Comparison of ENCODE assay signal across 8 cellular contexts in the genomic region with DNA sequence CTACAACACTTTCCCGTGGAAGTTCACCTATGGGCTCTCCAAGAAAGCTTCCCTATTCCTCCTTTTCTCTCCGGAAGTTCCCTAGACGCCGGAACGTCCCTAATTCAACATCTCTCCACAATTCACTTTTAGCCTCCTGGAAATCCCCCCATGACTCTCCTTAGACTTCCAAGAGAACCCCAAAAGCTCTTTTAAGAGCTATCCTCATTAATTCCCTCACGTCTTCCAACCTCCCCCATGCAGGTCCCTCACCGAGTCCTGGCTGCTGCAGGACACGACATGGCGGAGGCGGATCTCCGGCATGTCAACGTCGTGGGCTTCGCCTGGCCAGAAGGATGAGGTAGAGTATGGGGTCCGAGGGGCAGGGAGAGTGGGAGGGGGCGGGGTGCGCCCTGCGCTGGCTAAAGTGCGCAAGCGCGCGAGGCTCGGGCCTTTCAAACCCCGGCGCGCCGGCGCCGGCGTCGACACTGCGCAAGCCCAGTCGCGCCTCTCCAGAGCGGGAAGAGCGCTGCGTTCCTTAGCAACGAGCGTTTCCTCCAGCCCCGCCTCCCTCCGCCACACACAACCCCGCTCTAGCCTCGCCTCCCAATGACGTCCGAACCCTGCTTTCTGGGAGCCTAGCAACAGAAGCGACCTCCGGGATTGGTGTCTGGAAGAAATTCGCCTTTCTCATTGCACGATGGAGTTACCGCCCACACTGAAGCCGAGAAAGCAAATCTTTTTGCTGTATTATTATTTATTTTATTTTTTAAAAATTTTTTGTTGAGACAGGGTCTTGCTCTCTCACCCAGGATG. TPM values are rescaled to one million over a fixed set of nuclear protein-coding genes. Genes with fewer than 3 reads are reported as not detected.
DNase-seq lines count a peak whose midpoint lies in the region; ATAC-seq, FAIRE-seq and TF ChIP-seq lines count a peak whose summit lies in the region.

TSS of gene PINLYP (plus strand) at position 646 of the 795 bp plus-strand sequence. CDS start 1,391 bp downstream, outside the sequence.
TSS of gene XRCC1 (minus strand) at position 372 of the 795 bp plus-strand sequence. CDS start at position 303, 69 bp downstream.

- H3K4me3 ChIP-seq in AG09309 (ENCODE audit: control insufficient read depth, low read depth, low read length) = peak within 1 kb of the TSS; percentile 83
- H3K4me3 ChIP-seq in keratinocyte (ENCODE audit: control insufficient read depth in 2 of 3, extremely low read depth in 1 of 3, insufficient read depth in 2 of 3, low read depth in 1 of 3, low read length in 3 of 3) = peak within 1 kb of the TSS; percentile 71 to 83 (median 79)

- H3K9ac ChIP-seq in keratinocyte (ENCODE audit: control insufficient read depth, extremely low read depth, insufficient read depth, low read length) = peak within 1 kb of the TSS; percentile 90

- peaks cover 0 to 4% of the 10 kb centered on the region in 2 experiments for H3K36me3 ChIP-seq in keratinocyte (ENCODE audit: control insufficient read depth in 2 of 2, extremely low read depth in 1 of 2, insufficient read depth in 2 of 2, low read length in 2 of 2)

- H3K9me3 ChIP-seq in keratinocyte (ENCODE audit: control insufficient read depth, low read depth, low read length) = no peaks in the 10 kb centered on the region

- H3K9me1 ChIP-seq in keratinocyte (ENCODE audit: control insufficient read depth, extremely low read depth, insufficient read depth, low read length) = no peaks in the 10 kb centered on the region

- peak within 1 kb of the TSS; percentile 84 for H3K27ac ChIP-seq in keratinocyte (ENCODE audit: control insufficient read depth, insufficient read depth, low read length)

- dilution Hi-C loops in keratinocyte (cut with MboI; ENCODE audit: extremely low pct_ligation_motif_present, low sequenced_read_pairs) = no loop called here

- peaks cover 21% of the 10 kb centered on the region for H3K4me1 ChIP-seq in keratinocyte (ENCODE audit: control insufficient read depth, extremely low read depth, insufficient read depth, low read length)

- ATAC-seq in GM19025 (IDR thresholded peaks at IDR 0.05; ENCODE audit: low read depth, unreplicated experiment) = peak; percentile 95
- ATAC-seq in HG03342 (IDR thresholded peaks at IDR 0.05; ENCODE audit: unreplicated experiment) = peak; percentile 95

- H4K20me1 ChIP-seq in keratinocyte (ENCODE audit: control insufficient read depth, extremely low read depth, insufficient read depth, low read length) = no peaks in the 10 kb centered on the region

- no peaks in the 10 kb centered on the region for H3K27me3 ChIP-seq in keratinocyte (ENCODE audit: control insufficient read depth, extremely low read depth, insufficient read depth, low read length)

- H3K79me2 ChIP-seq in keratinocyte (ENCODE audit: control insufficient read depth, insufficient read depth, low read length) = peaks cover 18% of the 10 kb centered on the region

- peak within 1 kb of the TSS; percentile 98 for H3K4me2 ChIP-seq in keratinocyte (ENCODE audit: control insufficient read depth, extremely low read depth, insufficient read depth, low read depth, low read length)

- peak; percentile 83 for FAIRE-seq in keratinocyte (lab: Jason Lieb, UNC)

- H2AFZ ChIP-seq in keratinocyte (ENCODE audit: control insufficient read depth, low read length) = peak within 1 kb of the TSS; percentile 92

- TF ChIP-seq CTCF in AG09309 (IDR thresholded peaks at IDR 0.05; ENCODE audit: control insufficient read depth, insufficient read depth, low read depth, low read length, missing control alignments) (no peak), keratinocyte (optimal IDR thresholded peaks at IDR 0.05 in 1 of 3, IDR thresholded peaks at IDR 0.05 in 1 of 3, conservative IDR thresholded peaks at IDR 0.05 in 1 of 3; ENCODE audit: extremely low read depth in 1 of 3, insufficient read depth in 2 of 3, low read length in 3 of 3) (no peak)

- peak; percentile 90 for DNase-seq in AG09309 (ENCODE audit: low read depth)
- DNase-seq in NCI-H446 (lab: John Stamatoyannopoulos, UW) = peak; percentile 97 to 99
- peak; percentile 91 for DNase-seq in activated CD4-positive, CD25-positive, alpha-beta regulatory T cell treated with anti-CD3 and anti-CD28 coated beads, Interleukin-2, amount 50 U/mL, for 72 hours
- DNase-seq in cerebellar nuclear complex (lab: John Stamatoyannopoulos, UW) = peak; percentile 96 to 98
- DNase-seq in keratinocyte (ENCODE audit: low read depth, low spot score) = peak; percentile 86
- DNase-seq in stimulated activated CD4-positive, alpha-beta T cell treated with anti-CD3 and anti-CD28 coated beads, Interleukin-15, amount 100 ng/mL, for 1 hour (ENCODE audit: low read depth in 1 of 2, low spot score in 1 of 2) = peak; percentile 89

RNA-seq across cellular contexts. Expression of gene PINLYP, which starts in this region (rescaled TPM):
- 14.5 to 19.2 TPM (median 16.0 TPM) in 3 replicates for polyA plus RNA-seq in keratinocyte
- 0.45 TPM for polyA plus RNA-seq in keratinocyte (2011; ENCODE audit: low read depth)
- 11.0 and 14.1 TPM in 2 replicates for polyA plus RNA-seq in keratinocyte (2011; cell fraction: cytosol; rRNA removed)
- polyA plus RNA-seq in keratinocyte (2011; cell fraction: nucleus; rRNA removed) = 5.1 and 6.4 TPM in 2 replicates
- polyA plus RNA-seq in keratinocyte (2012; ENCODE audit: low replicate concordance) = 2.8 and 13.2 TPM in 2 replicates
- 11.4 to 22.7 TPM (median 12.8 TPM) in 3 replicates for polyA minus RNA-seq in keratinocyte
- 10.6 TPM for polyA minus RNA-seq in keratinocyte (2011; cell fraction: cytosol; rRNA and poly(A)+ RNA removed)
- 1.5 and 1.6 TPM in 2 replicates for polyA minus RNA-seq in keratinocyte (2011; cell fraction: nucleus; rRNA and poly(A)+ RNA removed)

RNA-seq across cellular contexts. Expression of gene XRCC1, which starts in this region (rescaled TPM):
- polyA plus RNA-seq in keratinocyte = 16.3 to 17.5 TPM (median 16.8 TPM) in 3 replicates
- 8.2 TPM for polyA plus RNA-seq in keratinocyte (2011; ENCODE audit: low read depth)
- polyA plus RNA-seq in keratinocyte (2011; cell fraction: cytosol; rRNA removed) = 9.6 and 19.8 TPM in 2 replicates
- polyA plus RNA-seq in keratinocyte (2011; cell fraction: nucleus; rRNA removed) = 14.4 and 19.9 TPM in 2 replicates
- polyA plus RNA-seq in keratinocyte (2012; ENCODE audit: low replicate concordance) = 10.6 and 19.9 TPM in 2 replicates
- 12.6 to 22.3 TPM (median 12.9 TPM) in 3 replicates for polyA minus RNA-seq in keratinocyte
- polyA minus RNA-seq in keratinocyte (2011; cell fraction: cytosol; rRNA and poly(A)+ RNA removed) = 21.7 TPM
- 9.5 and 11.8 TPM in 2 replicates for polyA minus RNA-seq in keratinocyte (2011; cell fraction: nucleus; rRNA and poly(A)+ RNA removed)

Comparison
In these comparisons a context has a peak if more than half of its experiments do, and no peak if none do; other contexts are left out.
1. Peak in every context shown above with its lines: DNase-seq, ATAC-seq, H3K4me3 ChIP-seq and H3K27ac ChIP-seq.